In genomic region chr2:60806988-60807681, GRCh38 we compare ENCODE assay signal across 8 cellular contexts. TPM values are rescaled to one million over a fixed set of nuclear protein-coding genes. Genes with fewer than 3 reads are reported as not detected.
DNase-seq lines count a peak whose midpoint lies in the region; ATAC-seq and TF ChIP-seq lines count a peak whose summit lies in the region.

No MANE protein-coding gene starts in this region.

- peaks cover 55% of the 10 kb centered on the region for H3K4me1 Mint-ChIP-seq in activated naive CD4-positive, alpha-beta T cell treated with anti-CD3 and anti-CD28 coated beads, Interleukin-2, amount 50 U/mL, for 24 hours
- peaks cover 28 to 51% (median 44%) of the 10 kb centered on the region in 7 donors for H3K4me1 Mint-ChIP-seq in naive thymus-derived CD4-positive, alpha-beta T cell

- POLR2A ChIA-PET in BJ (lab: Charles Lee): no interaction called here
- POLR2A ChIA-PET in naive thymus-derived CD4-positive, alpha-beta T cell (lab: Charles Lee): interaction anchor here (0.6 to 3.3 kb wide), 2 partner anchors 75 to 697 kb away, joined by 5 to 10 read pairs; partner anchors contain the start of gene REL

- no peak for TF ChIP-seq EP300 in stomach (IDR thresholded peaks at IDR 0.05)

- no peak for TF ChIP-seq CTCF in BJ (IDR thresholded peaks at IDR 0.05; ENCODE audit: insufficient read depth, low read depth, low read length)
- TF ChIP-seq CTCF in stomach (IDR thresholded peaks at IDR 0.05): no peak

- peak overlapping the region; percentile 53 for H3K4me3 Mint-ChIP-seq in activated naive CD4-positive, alpha-beta T cell treated with anti-CD3 and anti-CD28 coated beads, Interleukin-2, amount 50 U/mL, for 24 hours
- H3K4me3 Mint-ChIP-seq in naive thymus-derived CD4-positive, alpha-beta T cell: peak overlapping the region; percentile 15 to 73 (median 52)

- H3K27me3 Mint-ChIP-seq in activated naive CD4-positive, alpha-beta T cell treated with anti-CD3 and anti-CD28 coated beads, Interleukin-2, amount 50 U/mL, for 24 hours: no peaks in the 10 kb centered on the region
- H3K27me3 Mint-ChIP-seq in naive thymus-derived CD4-positive, alpha-beta T cell: no peaks in the 10 kb centered on the region

- peak overlapping the region; percentile 57 for H3K27ac ChIP-seq in naive thymus-derived CD4-positive, alpha-beta T cell (ENCODE audit: low read depth, low read length)
- H3K27ac ChIP-seq in stomach: no peak overlapping the region

- H3K27me3 ChIP-seq in BJ (ENCODE audit: control insufficient read depth, insufficient read depth, low read length): no peaks in the 10 kb centered on the region
- no peaks in the 10 kb centered on the region for H3K27me3 ChIP-seq in naive thymus-derived CD4-positive, alpha-beta T cell (ENCODE audit: control insufficient read depth in 2 of 2, insufficient read depth in 2 of 2, low read length in 2 of 2)
- H3K27me3 ChIP-seq in stomach: no peaks in the 10 kb centered on the region

- H3K36me3 Mint-ChIP-seq in activated naive CD4-positive, alpha-beta T cell treated with anti-CD3 and anti-CD28 coated beads, Interleukin-2, amount 50 U/mL, for 24 hours: peaks cover 2% of the 10 kb centered on the region
- peaks cover 0 to 3% (median 0%) of the 10 kb centered on the region in 5 donors for H3K36me3 Mint-ChIP-seq in naive thymus-derived CD4-positive, alpha-beta T cell

- no peak for TF ChIP-seq POLR2A in stomach (IDR thresholded peaks at IDR 0.05)

- intact Hi-C loops in naive thymus-derived CD4-positive, alpha-beta T cell (cut with micrococcal nuclease): loop anchor here (1.0 to 10.0 kb wide), 4 partner anchors 12 to 728 kb away; partner anchors contain the start of gene XPO1 (in 1 of the 2)
- intact Hi-C loops in stomach (cut with DNase I; ENCODE audit: low total_unique reads): no loop called here

- peak; percentile 19 for DNase-seq in BJ (ENCODE audit: low read depth)
- DNase-seq in NCI-H82 treated with DMSO at 0.1 percent for 48 hours (lab: John Stamatoyannopoulos, UW; ENCODE audit: unreplicated experiment): peak; percentile 25
- peak in 5 of 9 donors; percentile 15 to 53 (median 20) for DNase-seq in naive thymus-derived CD4-positive, alpha-beta T cell
- DNase-seq in amniotic stem cell (lab: John Stamatoyannopoulos, UW): no peak
- no peak for DNase-seq in stomach

- H3K4me1 ChIP-seq in naive thymus-derived CD4-positive, alpha-beta T cell (ENCODE audit: control insufficient read depth in 2 of 2, insufficient read depth in 2 of 2, low read length in 2 of 2): peaks cover 19 to 23% of the 10 kb centered on the region in 2 donors
- peaks cover 0 to 5% (median 0%) of the 10 kb centered on the region in 4 donors for H3K4me1 ChIP-seq in stomach

- H3K9me3 Mint-ChIP-seq in activated naive CD4-positive, alpha-beta T cell treated with anti-CD3 and anti-CD28 coated beads, Interleukin-2, amount 50 U/mL, for 24 hours: no peaks in the 10 kb centered on the region
- H3K9me3 Mint-ChIP-seq in naive thymus-derived CD4-positive, alpha-beta T cell: no peaks in the 10 kb centered on the region

- 29 to 40% (median 35%) methylated on average over 5 to 6 of the region's 6 CpGs for WGBS in stomach, 5 donors

- H3K4me3 ChIP-seq in BJ (ENCODE audit: low read depth, low read length) (no peak overlapping the region), stomach (no peak overlapping the region)
- no peak overlapping the region for H3K4me3 ChIP-seq in naive thymus-derived CD4-positive, alpha-beta T cell (ENCODE audit: low read length)

- CTCF ChIA-PET in BJ (lab: Yijun Ruan, JAX): interaction anchor here (0.8 to 1.5 kb wide), 2 partner anchors 11 to 192 kb away, joined by 3 to 4 read pairs; no protein-coding TSS in a partner anchor
- CTCF ChIA-PET in naive thymus-derived CD4-positive, alpha-beta T cell (lab: Charles Lee): no interaction called here

- H3K36me3 ChIP-seq in BJ (ENCODE audit: control insufficient read depth, insufficient read depth, low read length) (peaks cover 2% of the 10 kb centered on the region), stomach (peaks cover 0 to 22% (median 14%) of the 10 kb centered on the region in 4 donors)
- H3K36me3 ChIP-seq in naive thymus-derived CD4-positive, alpha-beta T cell (ENCODE audit: control insufficient read depth in 2 of 3, insufficient read depth in 3 of 3, low read length in 3 of 3): peaks cover 0 to 6% (median 0%) of the 10 kb centered on the region in 3 experiments

- peak; percentile 65 for ATAC-seq in GM19043 (IDR thresholded peaks at IDR 0.05; ENCODE audit: low read depth, unreplicated experiment)
- peak; percentile 84 for ATAC-seq in HG03103 (IDR thresholded peaks at IDR 0.05; ENCODE audit: low read depth, unreplicated experiment)
- peak; percentile 65 for ATAC-seq in naive thymus-derived CD4-positive, alpha-beta T cell

- peak overlapping the region; percentile 93 for H3K27ac Mint-ChIP-seq in activated naive CD4-positive, alpha-beta T cell treated with anti-CD3 and anti-CD28 coated beads, Interleukin-2, amount 50 U/mL, for 24 hours
- peak overlapping the region; percentile 7 to 88 (median 73) for H3K27ac Mint-ChIP-seq in naive thymus-derived CD4-positive, alpha-beta T cell

- H3K9me3 ChIP-seq in naive thymus-derived CD4-positive, alpha-beta T cell (ENCODE audit: control insufficient read depth in 2 of 3, low read length in 3 of 3): no peaks in the 10 kb centered on the region
- no peaks in the 10 kb centered on the region for H3K9me3 ChIP-seq in stomach

RNA-seq across cellular contexts. Expression of gene PAPOLG, which starts 51.1 kb away (rescaled TPM):
- polyA plus RNA-seq in BJ (2011; rRNA removed) (5.8 and 9.5 TPM in 2 replicates), stomach (1 to 10 TPM; 2.9 to 3.5 (median 3.2) TPM)
- polyA minus RNA-seq in BJ (2011; rRNA and poly(A)+ RNA removed): 5.9 TPM in 2 replicates
- total RNA-seq in naive thymus-derived CD4-positive, alpha-beta T cell: 10 to 100 TPM; 15.1 to 42.4 (median 22.9) TPM
- polyA plus RNA-seq in naive thymus-derived CD4-positive, alpha-beta T cell: 10 to 100 TPM; 14.9 to 20.4 TPM
- total RNA-seq in stomach: 10 to 100 TPM in 2 of 5 donors, 1 to 10 TPM in 3; 3.5 to 18.2 (median 9.3) TPM

Comparison
In these comparisons a context has a peak if more than half of its experiments do, and no peak if none do; other contexts are left out.
1. DNase-seq: peak in BJ (single experiment), NCI-H82 treated with DMSO at 0.1 percent for 48 hours (single experiment) and naive thymus-derived CD4-positive, alpha-beta T cell (5 of 9); none in amniotic stem cell (single experiment) and stomach (single experiment).
2. Peak in every context shown above with its lines, with median percentiles within 50 percentile points of each other: ATAC-seq.